In genomic region chr16:72149676-72150464, GRCh38 we compare ENCODE assay signal across 1 cellular context.
TF ChIP-seq lines count a peak whose summit lies in the region.

No MANE protein-coding gene starts in this region.

TF ChIP-seq in HepG2, 621 proteins besides CTCF, POLR2A, EP300 and RAD21 (continued from another document):
- TF ChIP-seq FOXA1 (IDR thresholded peaks at IDR 0.05) (no peak), FOXA1 (CRISPR knock-in tag; IDR thresholded peaks at IDR 0.05) (no peak)
